1 cellular context compared by ENCODE assay signal in the genomic region with DNA sequence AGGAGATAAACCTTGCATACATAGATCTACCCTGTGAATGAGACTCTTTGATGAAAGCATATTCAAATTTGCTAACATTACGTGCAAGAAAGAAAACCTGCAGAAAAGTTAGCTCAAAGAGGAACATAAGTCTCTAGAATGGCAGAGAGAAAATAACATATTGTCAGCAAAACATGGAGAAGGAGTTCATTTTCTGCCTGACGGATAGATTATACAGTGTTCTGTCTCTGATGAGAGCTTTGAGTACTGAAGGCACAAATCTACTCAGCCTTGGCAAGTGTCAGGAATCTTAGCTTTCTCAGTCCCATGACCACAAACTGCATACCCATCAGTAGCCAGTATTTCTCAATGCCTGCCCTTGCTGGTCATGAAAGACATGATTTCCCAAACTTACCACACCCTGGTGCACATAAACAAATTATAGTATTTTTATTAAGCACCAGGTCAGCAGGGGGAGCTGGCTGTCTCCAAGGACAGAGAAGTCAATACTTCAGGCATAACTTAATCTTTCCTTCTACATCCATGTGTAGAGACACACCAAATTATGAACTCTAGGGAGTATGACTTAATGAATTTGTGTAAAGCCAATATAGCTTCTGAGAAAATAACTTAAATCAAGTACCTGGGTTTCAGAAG.
TF ChIP-seq lines count a peak whose summit lies in the region.

No MANE protein-coding gene starts in this region.

TF ChIP-seq in HepG2, 621 proteins besides CTCF, POLR2A, EP300 and RAD21:
- TF ChIP-seq MAFF (IDR thresholded peaks at IDR 0.05; ENCODE audit: low read depth, low read length) (peak; percentile 21; the same call in 1 of the 2 replicates), MAFK (conservative IDR thresholded peaks at IDR 0.05 in 1 of 2, IDR thresholded peaks at IDR 0.05 in 1 of 2; ENCODE audit: low read length in 2 of 2) (peak in 1 of 2 experiments; percentile 16; a peak in 2 of 4 replicates), NCOA5 (CRISPR knock-in tag; IDR thresholded peaks at IDR 0.05) (no peak)
